9 cellular contexts compared by ENCODE assay signal in genomic region chr12:56017181-56017580, GRCh38.
"Had no signal": no experiment of that assay in that cellular context is flagged by ENCODE, and none has a peak within 500 bp of the region (broad histone marks: within the 10 kb centered on the region; RNA-seq: fewer than 3 reads in every experiment).

No MANE protein-coding gene starts in this region.

- FAIRE-seq: HTR-8/SVneo had no signal

- H3K9ac ChIP-seq: GM23248 had no signal

- H2AFZ ChIP-seq: GM23248 had no signal

- H3K9me3 Mint-ChIP-seq: HFFc6 had no signal

- H3K4me3 ChIP-seq: GM23248, HAP-1 had no signal

- DNase-seq: GM23248, GOT3, H7, HFFc6, IMR-90, KBM-7 had no signal

- H3K27ac ChIP-seq: GM23248 had no signal

- H3K9me3 ChIP-seq: HAP-1 had no signal

- H3K4me1 ChIP-seq: HAP-1 had no signal

- H3K4me3 Mint-ChIP-seq: HFFc6 had no signal

- H3K27ac Mint-ChIP-seq: HFFc6 had no signal

- H3K36me3 ChIP-seq: HAP-1 had no signal

- ATAC-seq: HCT116 had no signal
